ENCODE assay signal across 8 cellular contexts in genomic region chr7:43868681-43869017, GRCh38. TPM values are rescaled to one million over a fixed set of nuclear protein-coding genes. Genes with fewer than 3 reads are reported as not detected.
A peak's percentile ranks its signal among the peaks of the same experiment; 100 is the strongest.
DNase-seq lines count a peak whose midpoint lies in the region; ATAC-seq and TF ChIP-seq lines count a peak whose summit lies in the region.

No MANE protein-coding gene starts in this region.

- H3K27me3 ChIP-seq in heart right ventricle (no peaks in the 10 kb centered on the region), skeletal muscle tissue (ENCODE audit: control insufficient read depth in 3 of 3, insufficient read depth in 3 of 3, low read length in 3 of 3) (no peaks in the 10 kb centered on the region)

- peaks cover 5 to 10% of the 10 kb centered on the region in 2 donors for H3K36me3 Mint-ChIP-seq in activated T-cell treated with anti-CD3 and anti-CD28 coated beads, Interleukin-2, amount 50 U/mL, for 72 hours (ENCODE audit: insufficient read depth in 2 of 2)
- peaks cover 7% of the 10 kb centered on the region for H3K36me3 Mint-ChIP-seq in T-helper 17 cell (ENCODE audit: low read depth)

- peak overlapping the region in 9 of 10 donors; percentile 75 to 90 (median 85) for H3K27ac ChIP-seq in heart right ventricle
- H3K27ac ChIP-seq in skeletal muscle tissue (ENCODE audit: low read depth, low read length) = peak overlapping the region; percentile 89

- peak overlapping the region; percentile 53 to 86 (median 68) for H3K4me3 ChIP-seq in heart right ventricle
- peak overlapping the region; percentile 80 to 90 (median 88) for H3K4me3 ChIP-seq in skeletal muscle tissue (ENCODE audit: low read length in 3 of 3)

- DNase-seq in activated T-cell treated with anti-CD3 and anti-CD28 coated beads, Interleukin-2, amount 50 U/mL, for 72 hours = no peak
- DNase-seq in activated T-cell treated with anti-CD3 and anti-CD28 coated beads, Interleukin-2, amount 50 U/mL, for 48 hours = no peak
- DNase-seq in T-helper 17 cell (no peak), heart right ventricle (no peak), COLO668 (lab: John Stamatoyannopoulos, UW; ENCODE audit: unreplicated experiment) (no peak)
- no peak for DNase-seq in central memory CD4-positive, alpha-beta T cell

- peak overlapping the region; percentile 81 for H3K27ac Mint-ChIP-seq in activated T-cell treated with anti-CD3 and anti-CD28 coated beads, Interleukin-2, amount 50 U/mL, for 72 hours
- H3K27ac Mint-ChIP-seq in T-helper 17 cell = peak overlapping the region; percentile 94

- H3K9me3 Mint-ChIP-seq in activated T-cell treated with anti-CD3 and anti-CD28 coated beads, Interleukin-2, amount 50 U/mL, for 72 hours = no peaks in the 10 kb centered on the region

- WGBS in heart right ventricle, 2 donors = 0 to 4% methylated on average over 9 of the region's 9 CpGs

- peaks cover 0 to 28% (median 18%) of the 10 kb centered on the region in 9 donors for H3K36me3 ChIP-seq in heart right ventricle
- H3K36me3 ChIP-seq in skeletal muscle tissue (ENCODE audit: control insufficient read depth in 3 of 3, insufficient read depth in 3 of 3, low read length in 3 of 3) = peaks cover 10 to 20% (median 19%) of the 10 kb centered on the region in 3 donors

- H3K4me1 Mint-ChIP-seq in activated T-cell treated with anti-CD3 and anti-CD28 coated beads, Interleukin-2, amount 50 U/mL, for 72 hours (ENCODE audit: low read depth) = peaks cover 41% of the 10 kb centered on the region
- peaks cover 13% of the 10 kb centered on the region for H3K4me1 Mint-ChIP-seq in T-helper 17 cell

- H3K4me1 ChIP-seq in heart right ventricle = peaks cover 8 to 44% (median 28%) of the 10 kb centered on the region in 9 donors
- peaks cover 28 to 34% (median 32%) of the 10 kb centered on the region in 3 donors for H3K4me1 ChIP-seq in skeletal muscle tissue (ENCODE audit: control insufficient read depth in 3 of 3, insufficient read depth in 3 of 3, low read length in 3 of 3)

- H3K27me3 Mint-ChIP-seq in activated T-cell treated with anti-CD3 and anti-CD28 coated beads, Interleukin-2, amount 50 U/mL, for 72 hours (ENCODE audit: low read depth) = no peaks in the 10 kb centered on the region
- H3K27me3 Mint-ChIP-seq in T-helper 17 cell = no peaks in the 10 kb centered on the region

- H3K9me3 ChIP-seq in T-helper 17 cell (ENCODE audit: control insufficient read depth, low read length, poor library complexity, severe bottlenecking) (no peaks in the 10 kb centered on the region), heart right ventricle (no peaks in the 10 kb centered on the region), skeletal muscle tissue (ENCODE audit: control insufficient read depth in 3 of 3, low read length in 3 of 3) (no peaks in the 10 kb centered on the region)

- no peak for TF ChIP-seq CTCF in heart right ventricle (IDR thresholded peaks at IDR 0.05)

- ATAC-seq in activated T-cell treated with anti-CD3 and anti-CD28 coated beads, Interleukin-2, amount 50 U/mL, for 72 hours (replicated peaks in 1 of 2) = no peak
- no peak for ATAC-seq in T-helper 17 cell
- peak in 5 of 8 donors; percentile 0 to 6 (median 2) for ATAC-seq in heart right ventricle
- no peak for ATAC-seq in HG02970 (IDR thresholded peaks at IDR 0.05; ENCODE audit: low FRiP score, unreplicated experiment)

- intact Hi-C loops in heart right ventricle (cut with DNase I) = loop anchor here in 1 of 10 donors (5.0 kb wide), 1 partner anchor 59 kb away; the partner anchor contains the start of gene UBE2D4

- peak overlapping the region; percentile 68 to 86 (median 73) for H3K9ac ChIP-seq in skeletal muscle tissue (ENCODE audit: low read depth in 1 of 3, low read length in 3 of 3)

- peak overlapping the region; percentile 96 to 98 for H3K4me3 Mint-ChIP-seq in activated T-cell treated with anti-CD3 and anti-CD28 coated beads, Interleukin-2, amount 50 U/mL, for 72 hours
- H3K4me3 Mint-ChIP-seq in T-helper 17 cell = peak overlapping the region; percentile 91

RNA-seq across cellular contexts. Expression of gene MRPS24, which starts 0.7 kb away (rescaled TPM):
- 100 to 1,000 TPM in 1 of 2 donors, 10 to 100 TPM in 1; 82.7 to 100 TPM for total RNA-seq in activated T-cell treated with anti-CD3 and anti-CD28 coated beads, Interleukin-2, amount 50 U/mL, for 72 hours
- total RNA-seq in T-helper 17 cell (10 to 100 TPM; 42.3 to 50.4 TPM), heart right ventricle (100 to 1,000 TPM; 124 to 197 (median 154) TPM), skeletal muscle tissue (55.8 TPM)
- 100 to 1,000 TPM; 164 to 227 TPM for polyA plus RNA-seq in heart right ventricle

RNA-seq across cellular contexts. Expression of gene URGCP, which starts 37.7 kb away (rescaled TPM):
- total RNA-seq in activated T-cell treated with anti-CD3 and anti-CD28 coated beads, Interleukin-2, amount 50 U/mL, for 72 hours = 10 to 100 TPM; 34.4 to 36.8 TPM
- total RNA-seq in T-helper 17 cell (10 to 100 TPM; 22.0 to 23.3 TPM), heart right ventricle (10 to 100 TPM; 34.6 to 46.3 (median 40.0) TPM), skeletal muscle tissue (28.2 TPM)
- 10 to 100 TPM; 14.1 to 33.1 TPM for polyA plus RNA-seq in heart right ventricle

RNA-seq across cellular contexts. Expression of gene UBE2D4, which starts 57.6 kb away (rescaled TPM):
- 1 to 10 TPM; 6.7 to 9.0 TPM for total RNA-seq in activated T-cell treated with anti-CD3 and anti-CD28 coated beads, Interleukin-2, amount 50 U/mL, for 72 hours
- 1 to 10 TPM; 6.4 to 6.9 TPM for total RNA-seq in T-helper 17 cell
- 10 to 100 TPM; 34.4 to 56.1 (median 44.6) TPM for total RNA-seq in heart right ventricle
- 10 to 100 TPM; 26.2 to 35.6 TPM for polyA plus RNA-seq in heart right ventricle
- total RNA-seq in skeletal muscle tissue = 8.9 TPM

Comparison
In these comparisons a context has a peak if more than half of its experiments do, and no peak if none do; other contexts are left out.
1. ATAC-seq: peak in heart right ventricle (5 of 8); none in activated T-cell treated with anti-CD3 and anti-CD28 coated beads, Interleukin-2, amount 50 U/mL, for 72 hours (0 of 2), T-helper 17 cell (single experiment) and HG02970 (single experiment).